21 cellular contexts compared by ENCODE assay signal in genomic region chr7:32611700-32612099, GRCh38.
A peak's percentile ranks its signal among the peaks of the same experiment; 100 is the strongest.
DNase-seq lines count a peak whose midpoint lies in the region; ATAC-seq and TF ChIP-seq lines count a peak whose summit lies in the region.
"Had no signal": no experiment of that assay in that cellular context is flagged by ENCODE, and none has a peak within 500 bp of the region (broad histone marks: within the 10 kb centered on the region; RNA-seq: fewer than 3 reads in every experiment).

No MANE protein-coding gene starts in this region.

- H3K4me3 ChIP-seq in fibroblast of villous mesenchyme (ENCODE audit: low read depth, low read length): no peak overlapping the region
- no peak overlapping the region for H3K4me3 ChIP-seq in vagina

- intact Hi-C loops in vagina (cut with DNase I): no loop called here

- TF ChIP-seq CTCF in brain (conservative IDR thresholded peaks at IDR 0.05): no peak
- no peak for TF ChIP-seq CTCF in fibroblast of villous mesenchyme (IDR thresholded peaks at IDR 0.05; ENCODE audit: insufficient read depth, low read depth, low read length)
- no peak for TF ChIP-seq CTCF in osteocyte (IDR thresholded peaks at IDR 0.05)
- TF ChIP-seq CTCF in vagina (IDR thresholded peaks at IDR 0.05): no peak

- DNase-seq in fibroblast of villous mesenchyme (ENCODE audit: low read depth) (peak; percentile 19), osteocyte (ENCODE audit: extremely low spot score, unreplicated experiment) (no peak), vagina (ENCODE audit: extremely low spot score in 2 of 2) (no peak), NCI-H2081 (lab: John Stamatoyannopoulos, UW) (no peak)
- no peak for DNase-seq in activated naive CD8-positive, alpha-beta T cell treated with anti-CD3 and anti-CD28 coated beads for 36 hours
- DNase-seq in natural killer cell treated with Interleukin-12 subunit alpha and Interleukin-12 subunit beta and Interleukin-15 and Interleukin-18, amount 100 ng/mL, for 72 hours (ENCODE audit: low spot score): no peak
- DNase-seq: activated CD4-positive, alpha-beta T cell treated with anti-CD3 and anti-CD28 coated beads for 48 hours; activated CD8-positive, alpha-beta memory T cell treated with anti-CD3 and anti-CD28 coated beads, Interleukin-2, amount 50 U/mL, for 4 hours; activated effector memory CD4-positive, alpha-beta T cell treated with Interleukin-2 at 50 U/mL for 16 hours; cerebellar nuclear complex; EL; Kasumi-1; NCI-H1105; NCI-H2107; NCI-H510A; NK-92 treated with Interleukin-12 subunit alpha and Interleukin-12 subunit beta, amount 100 ng/mL, for 24 hours; stimulated activated CD4-positive, alpha-beta T cell treated with anti-CD3 and anti-CD28 coated beads, Interleukin-15, amount 100 ng/mL, for 24 hours had no signal

- peaks cover 17% of the 10 kb centered on the region for H3K4me1 ChIP-seq in vagina

- peak overlapping the region; percentile 11 for H3K27ac ChIP-seq in vagina

- no peaks in the 10 kb centered on the region for H3K9me3 ChIP-seq in vagina

- no peak for ATAC-seq in natural killer cell treated with Interleukin-12 subunit alpha and Interleukin-12 subunit beta and Interleukin-15 and Interleukin-18, amount 100 ng/mL, for 72 hours

- H3K27me3 Mint-ChIP-seq in brain (no peaks in the 10 kb centered on the region), osteocyte (ENCODE audit: unreplicated experiment) (no peaks in the 10 kb centered on the region)
- no peaks in the 10 kb centered on the region for H3K27me3 Mint-ChIP-seq in activated naive CD8-positive, alpha-beta T cell treated with anti-CD3 and anti-CD28 coated beads for 36 hours
- peaks cover 0 to 3% of the 10 kb centered on the region in 2 donors for H3K27me3 Mint-ChIP-seq in natural killer cell treated with Interleukin-12 subunit alpha and Interleukin-12 subunit beta and Interleukin-15 and Interleukin-18, amount 100 ng/mL, for 72 hours
- H3K27me3 Mint-ChIP-seq: B cell, type B pancreatic cell had no signal

- no peaks in the 10 kb centered on the region for H3K27me3 ChIP-seq in vagina

- H3K9me3 Mint-ChIP-seq in brain: peaks cover 0 to 13% (median 6%) of the 10 kb centered on the region in 5 experiments
- no peaks in the 10 kb centered on the region for H3K9me3 Mint-ChIP-seq in osteocyte (ENCODE audit: unreplicated experiment)
- H3K9me3 Mint-ChIP-seq in activated naive CD8-positive, alpha-beta T cell treated with anti-CD3 and anti-CD28 coated beads for 36 hours: no peaks in the 10 kb centered on the region
- H3K9me3 Mint-ChIP-seq in natural killer cell treated with Interleukin-12 subunit alpha and Interleukin-12 subunit beta and Interleukin-15 and Interleukin-18, amount 100 ng/mL, for 72 hours: no peaks in the 10 kb centered on the region
- H3K9me3 Mint-ChIP-seq: type B pancreatic cell had no signal

- H3K27ac Mint-ChIP-seq in brain (peak overlapping the region; percentile 59 to 96 (median 89)), osteocyte (ENCODE audit: unreplicated experiment) (peak overlapping the region; percentile 81)
- H3K27ac Mint-ChIP-seq in activated naive CD8-positive, alpha-beta T cell treated with anti-CD3 and anti-CD28 coated beads for 36 hours: no peak overlapping the region
- no peak overlapping the region for H3K27ac Mint-ChIP-seq in natural killer cell treated with Interleukin-12 subunit alpha and Interleukin-12 subunit beta and Interleukin-15 and Interleukin-18, amount 100 ng/mL, for 72 hours
- H3K27ac Mint-ChIP-seq: B cell, mesothelial cell of epicardium, type B pancreatic cell had no signal

- no peaks in the 10 kb centered on the region for H3K36me3 ChIP-seq in vagina

- H3K4me3 Mint-ChIP-seq in brain (no peak overlapping the region), osteocyte (ENCODE audit: unreplicated experiment) (no peak overlapping the region)
- H3K4me3 Mint-ChIP-seq in activated naive CD8-positive, alpha-beta T cell treated with anti-CD3 and anti-CD28 coated beads for 36 hours: no peak overlapping the region
- no peak overlapping the region for H3K4me3 Mint-ChIP-seq in natural killer cell treated with Interleukin-12 subunit alpha and Interleukin-12 subunit beta and Interleukin-15 and Interleukin-18, amount 100 ng/mL, for 72 hours
- H3K4me3 Mint-ChIP-seq: B cell, mesothelial cell of epicardium, type B pancreatic cell had no signal

- H3K36me3 Mint-ChIP-seq in brain (peaks cover 34% of the 10 kb centered on the region), osteocyte (ENCODE audit: unreplicated experiment) (peaks cover 8% of the 10 kb centered on the region)
- no peaks in the 10 kb centered on the region for H3K36me3 Mint-ChIP-seq in activated naive CD8-positive, alpha-beta T cell treated with anti-CD3 and anti-CD28 coated beads for 36 hours
- H3K36me3 Mint-ChIP-seq in natural killer cell treated with Interleukin-12 subunit alpha and Interleukin-12 subunit beta and Interleukin-15 and Interleukin-18, amount 100 ng/mL, for 72 hours: no peaks in the 10 kb centered on the region

- H3K4me1 Mint-ChIP-seq in brain (peaks cover 22% of the 10 kb centered on the region), osteocyte (ENCODE audit: unreplicated experiment) (peaks cover 24% of the 10 kb centered on the region)
- H3K4me1 Mint-ChIP-seq in activated naive CD8-positive, alpha-beta T cell treated with anti-CD3 and anti-CD28 coated beads for 36 hours: no peaks in the 10 kb centered on the region
- no peaks in the 10 kb centered on the region for H3K4me1 Mint-ChIP-seq in natural killer cell treated with Interleukin-12 subunit alpha and Interleukin-12 subunit beta and Interleukin-15 and Interleukin-18, amount 100 ng/mL, for 72 hours (ENCODE audit: low read depth in 2 of 2)
- H3K4me1 Mint-ChIP-seq: B cell, mesothelial cell of epicardium had no signal

- no peak for TF ChIP-seq POLR2A in vagina (IDR thresholded peaks at IDR 0.05)

Comparison
In these comparisons a context has a peak if more than half of its experiments do, and no peak if none do; other contexts are left out.
1. H3K27ac Mint-ChIP-seq: peak in brain (5 of 5) and osteocyte (single experiment); none in activated naive CD8-positive, alpha-beta T cell treated with anti-CD3 and anti-CD28 coated beads for 36 hours (single experiment) and natural killer cell treated with Interleukin-12 subunit alpha and Interleukin-12 subunit beta and Interleukin-15 and Interleukin-18, amount 100 ng/mL, for 72 hours (0 of 2).